In the genomic region with DNA sequence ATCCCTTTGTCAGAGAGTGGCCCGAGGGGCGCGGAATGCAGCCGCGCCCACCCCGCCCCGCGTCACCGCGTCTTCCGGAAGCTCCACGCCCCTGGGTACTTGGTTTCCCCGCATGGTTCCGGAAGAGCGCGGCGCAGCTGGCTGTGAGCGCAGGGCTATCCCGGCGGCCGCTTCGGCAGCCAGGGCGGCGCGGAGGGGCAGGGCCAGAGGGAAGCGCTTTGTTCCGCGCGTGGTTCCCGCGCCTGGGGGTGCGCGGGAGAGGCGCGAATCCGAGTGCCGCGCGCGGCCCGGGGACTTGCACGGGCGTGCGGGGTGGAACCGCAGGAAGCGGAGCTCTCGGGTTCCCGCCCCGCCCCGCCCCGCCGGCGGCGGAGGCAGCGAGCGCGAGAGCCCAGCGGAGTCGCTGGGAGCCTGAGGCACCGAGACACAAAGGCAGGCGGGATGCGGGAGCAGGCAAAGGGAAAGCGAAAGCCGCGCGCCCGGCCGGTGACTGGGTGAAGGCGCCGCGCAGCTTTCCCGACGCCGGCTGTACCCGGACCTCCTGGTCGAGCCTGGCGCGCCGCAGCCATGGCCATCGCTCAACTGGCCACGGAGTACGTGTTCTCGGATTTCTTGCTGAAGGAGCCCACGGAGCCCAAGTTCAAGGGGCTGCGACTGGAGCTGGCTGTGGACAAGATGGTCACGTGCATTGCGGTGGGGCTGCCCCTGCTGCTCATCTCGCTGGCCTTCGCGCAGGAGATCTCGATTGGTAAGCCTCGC, we compare ENCODE assay signal across 1 cellular context.
TF ChIP-seq lines count a peak whose summit lies in the region.

A gene with protein sequence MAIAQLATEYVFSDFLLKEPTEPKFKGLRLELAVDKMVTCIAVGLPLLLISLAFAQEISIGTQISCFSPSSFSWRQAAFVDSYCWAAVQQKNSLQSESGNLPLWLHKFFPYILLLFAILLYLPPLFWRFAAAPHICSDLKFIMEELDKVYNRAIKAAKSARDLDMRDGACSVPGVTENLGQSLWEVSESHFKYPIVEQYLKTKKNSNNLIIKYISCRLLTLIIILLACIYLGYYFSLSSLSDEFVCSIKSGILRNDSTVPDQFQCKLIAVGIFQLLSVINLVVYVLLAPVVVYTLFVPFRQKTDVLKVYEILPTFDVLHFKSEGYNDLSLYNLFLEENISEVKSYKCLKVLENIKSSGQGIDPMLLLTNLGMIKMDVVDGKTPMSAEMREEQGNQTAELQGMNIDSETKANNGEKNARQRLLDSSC (plus strand): TSS at position 96 of the 759 bp plus-strand sequence. CDS start 472 bp downstream, at position 568.

TF ChIP-seq in K562, 482 proteins besides CTCF, POLR2A, EP300 and RAD21 (continued from another document and continues in another):
- TF ChIP-seq XRCC4 (IDR thresholded peaks at IDR 0.05; ENCODE audit: extremely low read depth, insufficient read depth, insufficient read length) (no peak), EGR1 (conservative IDR thresholded peaks at IDR 0.05) (0 out of 2 replicates have a peak, but pooled peaks have one; percentile 22), EZH2 (IDR thresholded peaks at IDR 0.05; ENCODE audit: borderline replicate concordance, low read depth, low read length) (no peak), SMAD1 (IDR thresholded peaks at IDR 0.05; ENCODE audit: low read depth, low read length, partially characterized antibody) (no peak), KLF10 (CRISPR knock-in tag; IDR thresholded peaks at IDR 0.05) (no peak), DACH1 (IDR thresholded peaks at IDR 0.05; ENCODE audit: partially characterized antibody) (peak; percentile 67), SNRNP70 (optimal IDR thresholded peaks at IDR 0.05; ENCODE audit: low read depth, low read length) (no peak), GTF2A2 (tag; IDR thresholded peaks at IDR 0.05) (no peak), TAF7 (tag; IDR thresholded peaks at IDR 0.05) (no peak), SMARCB1 (IDR thresholded peaks at IDR 0.05; ENCODE audit: insufficient read length, low read depth) (no peak), ZNF707 (CRISPR knock-in tag; conservative IDR thresholded peaks at IDR 0.05) (no peak), TEAD1 (CRISPR knock-in tag; IDR thresholded peaks at IDR 0.05) (0 out of 4 replicates have a peak, but pooled peaks of 1 of the 2 experiments have one; percentile 7), MIER1 (IDR thresholded peaks at IDR 0.05; ENCODE audit: low read depth) (no peak), NELFE (IDR thresholded peaks at IDR 0.05; ENCODE audit: insufficient read depth, insufficient read length) (no peak), KLF1 (tag; IDR thresholded peaks at IDR 0.05) (peak; percentile 73; the same call in 1 of the 2 replicates), SP1 (CRISPR knock-in tag; IDR thresholded peaks at IDR 0.05) (no peak), NFE2L1 (tag; IDR thresholded peaks at IDR 0.05; ENCODE audit: borderline replicate concordance, low read depth) (no peak), ZNF445 (CRISPR knock-in tag; IDR thresholded peaks at IDR 0.05; ENCODE audit: low read depth) (no peak), ZNF143 (CRISPR knock-in tag; IDR thresholded peaks at IDR 0.05) (no peak), CBX5 (IDR thresholded peaks at IDR 0.05; ENCODE audit: borderline replicate concordance, low read depth) (no peak), L3MBTL2 (IDR thresholded peaks at IDR 0.05) (peak; percentile 73), ZNF830 (CRISPR knock-in tag; IDR thresholded peaks at IDR 0.05) (peak; percentile 68; the same call in 1 of the 2 replicates), LEF1 (IDR thresholded peaks at IDR 0.05) (no peak), SMAD3 (CRISPR knock-in tag; conservative IDR thresholded peaks at IDR 0.05) (no peak), CBX2 (IDR thresholded peaks at IDR 0.05; ENCODE audit: insufficient read depth, low read length, poor library complexity, severe bottlenecking) (no peak), DPF2 (IDR thresholded peaks at IDR 0.05) (no peak), HNRNPK (IDR thresholded peaks at IDR 0.05; ENCODE audit: low read depth, low read length, poor library complexity, severe bottlenecking) (no peak), TCFL5 (CRISPR knock-in tag; conservative IDR thresholded peaks at IDR 0.05) (no peak), MTA3 (IDR thresholded peaks at IDR 0.05; ENCODE audit: borderline replicate concordance) (peak; percentile 55; the same call in 1 of the 2 replicates), XRCC5 (IDR thresholded peaks at IDR 0.05; ENCODE audit: low read depth, low read length) (no peak), RAD51 (IDR thresholded peaks at IDR 0.05; ENCODE audit: borderline replicate concordance, low read depth) (peak; percentile 79), ZNF551 (CRISPR knock-in tag; IDR thresholded peaks at IDR 0.05) (no peak), TEAD4 (IDR thresholded peaks at IDR 0.05; ENCODE audit: low read length) (peak; percentile 54), TEAD4 (CRISPR knock-in tag; IDR thresholded peaks at IDR 0.05; ENCODE audit: borderline replicate concordance) (no peak), TCF7 (IDR thresholded peaks at IDR 0.05; ENCODE audit: borderline replicate concordance) (no peak), WHSC1 (IDR thresholded peaks at IDR 0.05; ENCODE audit: low read length) (no peak), RBBP5 (IDR thresholded peaks at IDR 0.05; ENCODE audit: borderline replicate concordance, insufficient read depth, low read length, poor library complexity, severe bottlenecking) (peak; percentile 93), SUPT5H (IDR thresholded peaks at IDR 0.05) (peak; percentile 65), RBM25 (IDR thresholded peaks at IDR 0.05; ENCODE audit: low read depth, low read length, severe bottlenecking) (peak; percentile 51), RB1 (IDR thresholded peaks at IDR 0.05; ENCODE audit: low read depth) (peak; percentile 47; the same call in 1 of the 2 replicates), CCNT2 (IDR thresholded peaks at IDR 0.05; ENCODE audit: borderline replicate concordance, extremely low read depth, insufficient read length, low read depth, low read length) (peak; percentile 25)
- TF ChIP-seq, protein P1, sequence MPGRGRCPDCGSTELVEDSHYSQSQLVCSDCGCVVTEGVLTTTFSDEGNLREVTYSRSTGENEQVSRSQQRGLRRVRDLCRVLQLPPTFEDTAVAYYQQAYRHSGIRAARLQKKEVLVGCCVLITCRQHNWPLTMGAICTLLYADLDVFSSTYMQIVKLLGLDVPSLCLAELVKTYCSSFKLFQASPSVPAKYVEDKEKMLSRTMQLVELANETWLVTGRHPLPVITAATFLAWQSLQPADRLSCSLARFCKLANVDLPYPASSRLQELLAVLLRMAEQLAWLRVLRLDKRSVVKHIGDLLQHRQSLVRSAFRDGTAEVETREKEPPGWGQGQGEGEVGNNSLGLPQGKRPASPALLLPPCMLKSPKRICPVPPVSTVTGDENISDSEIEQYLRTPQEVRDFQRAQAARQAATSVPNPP (IDR thresholded peaks at IDR 0.05; ENCODE audit: borderline replicate concordance, insufficient read depth, insufficient read length) = no peak
- TF ChIP-seq, protein P2, sequence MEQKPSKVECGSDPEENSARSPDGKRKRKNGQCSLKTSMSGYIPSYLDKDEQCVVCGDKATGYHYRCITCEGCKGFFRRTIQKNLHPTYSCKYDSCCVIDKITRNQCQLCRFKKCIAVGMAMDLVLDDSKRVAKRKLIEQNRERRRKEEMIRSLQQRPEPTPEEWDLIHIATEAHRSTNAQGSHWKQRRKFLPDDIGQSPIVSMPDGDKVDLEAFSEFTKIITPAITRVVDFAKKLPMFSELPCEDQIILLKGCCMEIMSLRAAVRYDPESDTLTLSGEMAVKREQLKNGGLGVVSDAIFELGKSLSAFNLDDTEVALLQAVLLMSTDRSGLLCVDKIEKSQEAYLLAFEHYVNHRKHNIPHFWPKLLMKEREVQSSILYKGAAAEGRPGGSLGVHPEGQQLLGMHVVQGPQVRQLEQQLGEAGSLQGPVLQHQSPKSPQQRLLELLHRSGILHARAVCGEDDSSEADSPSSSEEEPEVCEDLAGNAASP (IDR thresholded peaks at IDR 0.05) = no peak
- TF ChIP-seq, protein P3, sequence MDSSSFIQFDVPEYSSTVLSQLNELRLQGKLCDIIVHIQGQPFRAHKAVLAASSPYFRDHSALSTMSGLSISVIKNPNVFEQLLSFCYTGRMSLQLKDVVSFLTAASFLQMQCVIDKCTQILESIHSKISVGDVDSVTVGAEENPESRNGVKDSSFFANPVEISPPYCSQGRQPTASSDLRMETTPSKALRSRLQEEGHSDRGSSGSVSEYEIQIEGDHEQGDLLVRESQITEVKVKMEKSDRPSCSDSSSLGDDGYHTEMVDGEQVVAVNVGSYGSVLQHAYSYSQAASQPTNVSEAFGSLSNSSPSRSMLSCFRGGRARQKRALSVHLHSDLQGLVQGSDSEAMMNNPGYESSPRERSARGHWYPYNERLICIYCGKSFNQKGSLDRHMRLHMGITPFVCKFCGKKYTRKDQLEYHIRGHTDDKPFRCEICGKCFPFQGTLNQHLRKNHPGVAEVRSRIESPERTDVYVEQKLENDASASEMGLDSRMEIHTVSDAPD (CRISPR knock-in tag; IDR thresholded peaks at IDR 0.05) = no peak
- TF ChIP-seq, protein P4, sequence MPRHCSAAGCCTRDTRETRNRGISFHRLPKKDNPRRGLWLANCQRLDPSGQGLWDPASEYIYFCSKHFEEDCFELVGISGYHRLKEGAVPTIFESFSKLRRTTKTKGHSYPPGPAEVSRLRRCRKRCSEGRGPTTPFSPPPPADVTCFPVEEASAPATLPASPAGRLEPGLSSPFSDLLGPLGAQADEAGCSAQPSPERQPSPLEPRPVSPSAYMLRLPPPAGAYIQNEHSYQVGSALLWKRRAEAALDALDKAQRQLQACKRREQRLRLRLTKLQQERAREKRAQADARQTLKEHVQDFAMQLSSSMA (CRISPR knock-in tag; IDR thresholded peaks at IDR 0.05) = 0 out of 2 replicates have a peak, but pooled peaks have one; percentile 46
- TF ChIP-seq, protein P5, sequence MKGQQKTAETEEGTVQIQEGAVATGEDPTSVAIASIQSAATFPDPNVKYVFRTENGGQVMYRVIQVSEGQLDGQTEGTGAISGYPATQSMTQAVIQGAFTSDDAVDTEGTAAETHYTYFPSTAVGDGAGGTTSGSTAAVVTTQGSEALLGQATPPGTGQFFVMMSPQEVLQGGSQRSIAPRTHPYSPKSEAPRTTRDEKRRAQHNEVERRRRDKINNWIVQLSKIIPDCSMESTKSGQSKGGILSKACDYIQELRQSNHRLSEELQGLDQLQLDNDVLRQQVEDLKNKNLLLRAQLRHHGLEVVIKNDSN (CRISPR knock-in tag; IDR thresholded peaks at IDR 0.05) = peak; percentile 83
- TF ChIP-seq, protein P6, sequence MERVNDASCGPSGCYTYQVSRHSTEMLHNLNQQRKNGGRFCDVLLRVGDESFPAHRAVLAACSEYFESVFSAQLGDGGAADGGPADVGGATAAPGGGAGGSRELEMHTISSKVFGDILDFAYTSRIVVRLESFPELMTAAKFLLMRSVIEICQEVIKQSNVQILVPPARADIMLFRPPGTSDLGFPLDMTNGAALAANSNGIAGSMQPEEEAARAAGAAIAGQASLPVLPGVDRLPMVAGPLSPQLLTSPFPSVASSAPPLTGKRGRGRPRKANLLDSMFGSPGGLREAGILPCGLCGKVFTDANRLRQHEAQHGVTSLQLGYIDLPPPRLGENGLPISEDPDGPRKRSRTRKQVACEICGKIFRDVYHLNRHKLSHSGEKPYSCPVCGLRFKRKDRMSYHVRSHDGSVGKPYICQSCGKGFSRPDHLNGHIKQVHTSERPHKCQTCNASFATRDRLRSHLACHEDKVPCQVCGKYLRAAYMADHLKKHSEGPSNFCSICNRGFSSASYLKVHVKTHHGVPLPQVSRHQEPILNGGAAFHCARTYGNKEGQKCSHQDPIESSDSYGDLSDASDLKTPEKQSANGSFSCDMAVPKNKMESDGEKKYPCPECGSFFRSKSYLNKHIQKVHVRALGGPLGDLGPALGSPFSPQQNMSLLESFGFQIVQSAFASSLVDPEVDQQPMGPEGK (CRISPR knock-in tag; IDR thresholded peaks at IDR 0.05; ENCODE audit: borderline replicate concordance) = no peak
- TF ChIP-seq, protein P7, sequence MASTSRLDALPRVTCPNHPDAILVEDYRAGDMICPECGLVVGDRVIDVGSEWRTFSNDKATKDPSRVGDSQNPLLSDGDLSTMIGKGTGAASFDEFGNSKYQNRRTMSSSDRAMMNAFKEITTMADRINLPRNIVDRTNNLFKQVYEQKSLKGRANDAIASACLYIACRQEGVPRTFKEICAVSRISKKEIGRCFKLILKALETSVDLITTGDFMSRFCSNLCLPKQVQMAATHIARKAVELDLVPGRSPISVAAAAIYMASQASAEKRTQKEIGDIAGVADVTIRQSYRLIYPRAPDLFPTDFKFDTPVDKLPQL (IDR thresholded peaks at IDR 0.05; ENCODE audit: extremely low read depth, insufficient read length) = no peak
- TF ChIP-seq, protein P8, sequence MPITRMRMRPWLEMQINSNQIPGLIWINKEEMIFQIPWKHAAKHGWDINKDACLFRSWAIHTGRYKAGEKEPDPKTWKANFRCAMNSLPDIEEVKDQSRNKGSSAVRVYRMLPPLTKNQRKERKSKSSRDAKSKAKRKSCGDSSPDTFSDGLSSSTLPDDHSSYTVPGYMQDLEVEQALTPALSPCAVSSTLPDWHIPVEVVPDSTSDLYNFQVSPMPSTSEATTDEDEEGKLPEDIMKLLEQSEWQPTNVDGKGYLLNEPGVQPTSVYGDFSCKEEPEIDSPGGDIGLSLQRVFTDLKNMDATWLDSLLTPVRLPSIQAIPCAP (CRISPR knock-in tag; IDR thresholded peaks at IDR 0.05; ENCODE audit: borderline replicate concordance) = 0 out of 2 replicates have a peak, but pooled peaks have one; percentile 49
- TF ChIP-seq, protein P9, sequence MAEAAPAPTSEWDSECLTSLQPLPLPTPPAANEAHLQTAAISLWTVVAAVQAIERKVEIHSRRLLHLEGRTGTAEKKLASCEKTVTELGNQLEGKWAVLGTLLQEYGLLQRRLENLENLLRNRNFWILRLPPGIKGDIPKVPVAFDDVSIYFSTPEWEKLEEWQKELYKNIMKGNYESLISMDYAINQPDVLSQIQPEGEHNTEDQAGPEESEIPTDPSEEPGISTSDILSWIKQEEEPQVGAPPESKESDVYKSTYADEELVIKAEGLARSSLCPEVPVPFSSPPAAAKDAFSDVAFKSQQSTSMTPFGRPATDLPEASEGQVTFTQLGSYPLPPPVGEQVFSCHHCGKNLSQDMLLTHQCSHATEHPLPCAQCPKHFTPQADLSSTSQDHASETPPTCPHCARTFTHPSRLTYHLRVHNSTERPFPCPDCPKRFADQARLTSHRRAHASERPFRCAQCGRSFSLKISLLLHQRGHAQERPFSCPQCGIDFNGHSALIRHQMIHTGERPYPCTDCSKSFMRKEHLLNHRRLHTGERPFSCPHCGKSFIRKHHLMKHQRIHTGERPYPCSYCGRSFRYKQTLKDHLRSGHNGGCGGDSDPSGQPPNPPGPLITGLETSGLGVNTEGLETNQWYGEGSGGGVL (CRISPR knock-in tag; IDR thresholded peaks at IDR 0.05) = no peak
